Comparison of ENCODE assay signal across 17 cellular contexts in the genomic region with DNA sequence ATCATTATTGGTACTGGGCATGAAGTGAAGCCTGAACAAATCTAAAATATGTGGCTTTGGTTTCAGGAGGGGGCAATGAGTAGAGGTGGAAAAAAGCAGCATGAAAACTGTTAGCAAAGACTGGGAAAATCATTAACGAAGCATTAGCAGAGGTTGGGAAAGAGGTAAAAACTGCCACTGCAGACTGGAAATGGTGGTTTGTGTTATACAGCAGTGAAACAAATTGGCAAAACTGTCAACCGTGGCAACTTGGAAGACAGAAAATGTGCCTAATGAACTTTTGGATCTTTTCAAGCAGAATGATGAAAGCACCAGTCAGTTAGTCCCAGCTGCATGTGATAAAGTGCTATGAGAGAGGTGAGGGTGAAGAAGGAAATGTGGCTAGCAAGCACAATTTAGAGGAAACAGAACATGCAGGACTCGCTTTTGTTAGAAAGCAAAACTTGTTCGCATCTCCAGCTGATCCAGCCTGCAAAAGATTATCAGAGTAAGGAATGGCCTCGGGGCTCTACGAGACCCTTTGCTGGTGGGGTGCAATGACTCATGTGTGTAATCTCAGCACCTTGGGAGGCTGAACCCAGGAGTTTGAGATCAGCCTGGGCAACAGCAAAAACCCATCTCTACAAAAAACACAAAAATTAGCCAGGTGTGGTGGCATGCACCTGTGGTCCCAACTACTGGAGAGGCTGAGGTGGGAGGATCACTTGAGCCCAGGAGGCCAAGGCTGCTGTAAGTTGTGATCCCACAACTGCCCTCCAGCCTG. TPM values are rescaled to one million over a fixed set of nuclear protein-coding genes. Genes with fewer than 3 reads are reported as not detected.
DNase-seq lines count a peak whose midpoint lies in the region; ATAC-seq lines count a peak whose summit lies in the region.
"Had no signal": no experiment of that assay in that cellular context is flagged by ENCODE, and none has a peak within 500 bp of the region (broad histone marks: within the 10 kb centered on the region; RNA-seq: fewer than 3 reads in every experiment).

No MANE protein-coding gene starts in this region.

- DNase-seq in MV-4-11 (lab: John Stamatoyannopoulos, UW) (peak; percentile 23), kidney tubule cell (ENCODE audit: low spot score) (peak; percentile 27), mesendoderm (no peak), anterior cingulate cortex (lab: John Stamatoyannopoulos, UW) (no peak)
- DNase-seq in T-helper 2 cell treated with Interferon-gamma antibody and Interleukin-4, amounts not matched to agents 5 μg/mL and 100 μg/mL, for 36 hours (ENCODE audit: low spot score): no peak
- DNase-seq: CD4-positive, CD25-positive, alpha-beta regulatory T cell; DMS79; HCEC 1CT; NCI-H1417; NCI-H187; NCI-H446; NCI-H526; RPMI8226; SHP77 had no signal

- no peaks in the 10 kb centered on the region for H3K79me1 ChIP-seq in mesendoderm (ENCODE audit: low read length)

- H3K18ac ChIP-seq in mesendoderm (ENCODE audit: low read length): no peak overlapping the region

- no peaks in the 10 kb centered on the region for H3K4me1 Mint-ChIP-seq in T-helper 2 cell treated with Interferon-gamma antibody and Interleukin-4, amounts not matched to agents 5 μg/mL and 100 μg/mL, for 36 hours (ENCODE audit: low read depth)
- H3K4me1 Mint-ChIP-seq: CD4-positive, CD25-positive, alpha-beta regulatory T cell; IgD-negative memory B cell had no signal

- H3K4me3 ChIP-seq in mesendoderm (ENCODE audit: low read length): no peak overlapping the region

- no peak overlapping the region for H2AK5ac ChIP-seq in mesendoderm (ENCODE audit: low read length)

- H3K23ac ChIP-seq in mesendoderm (ENCODE audit: low read length): no peak overlapping the region

- WGBS in mesendoderm (ENCODE audit: extremely low coverage, insufficient coverage, low lambda C conversion rate): no CpG with 5 or more reads among the region's 6 CpGs

- no peaks in the 10 kb centered on the region for H3K36me3 Mint-ChIP-seq in T-helper 2 cell treated with Interferon-gamma antibody and Interleukin-4, amounts not matched to agents 5 μg/mL and 100 μg/mL, for 36 hours (ENCODE audit: low read depth)
- H3K36me3 Mint-ChIP-seq: CD4-positive, CD25-positive, alpha-beta regulatory T cell; IgD-negative memory B cell had no signal

- H3K27me3 Mint-ChIP-seq in T-helper 2 cell treated with Interferon-gamma antibody and Interleukin-4, amounts not matched to agents 5 μg/mL and 100 μg/mL, for 36 hours (ENCODE audit: low read depth): no peaks in the 10 kb centered on the region

- H3K4me1 ChIP-seq in mesendoderm (ENCODE audit: control insufficient read depth, low read depth, low read length): peaks cover 2% of the 10 kb centered on the region

- H4K5ac ChIP-seq in mesendoderm (ENCODE audit: low read length): no peak overlapping the region

- H3K27me3 ChIP-seq in mesendoderm (ENCODE audit: insufficient read depth, low read length, poor library complexity): no peaks in the 10 kb centered on the region

- H3K27ac Mint-ChIP-seq in T-helper 2 cell treated with Interferon-gamma antibody and Interleukin-4, amounts not matched to agents 5 μg/mL and 100 μg/mL, for 36 hours: no peak overlapping the region
- H3K27ac Mint-ChIP-seq: IgD-negative memory B cell had no signal

- no peak overlapping the region for H3K27ac ChIP-seq in mesendoderm (ENCODE audit: low read depth, low read length)

- ATAC-seq in HG02970 (IDR thresholded peaks at IDR 0.05; ENCODE audit: low FRiP score, unreplicated experiment) (no peak), HG03159 (IDR thresholded peaks at IDR 0.05; ENCODE audit: unreplicated experiment) (no peak)

- no peak overlapping the region for H2BK15ac ChIP-seq in mesendoderm (replicated peaks; ENCODE audit: low read depth)

- no peak overlapping the region for H4K8ac ChIP-seq in mesendoderm (ENCODE audit: low read depth, low read length)

- H3K9ac ChIP-seq in mesendoderm (ENCODE audit: low read length): no peak overlapping the region

- peak overlapping the region; percentile 56 for H3K56ac ChIP-seq in mesendoderm (ENCODE audit: low read length)

- no peaks in the 10 kb centered on the region for H3K36me3 ChIP-seq in mesendoderm (ENCODE audit: control insufficient read depth, insufficient read depth, low read length)

- H2BK120ac ChIP-seq in mesendoderm (ENCODE audit: low read depth, low read length): no peak overlapping the region

- no peaks in the 10 kb centered on the region for H3K79me2 ChIP-seq in mesendoderm (ENCODE audit: control insufficient read depth, insufficient read depth, low read length)

- no peak overlapping the region for H3K4me3 Mint-ChIP-seq in T-helper 2 cell treated with Interferon-gamma antibody and Interleukin-4, amounts not matched to agents 5 μg/mL and 100 μg/mL, for 36 hours
- H3K4me3 Mint-ChIP-seq: CD4-positive, CD25-positive, alpha-beta regulatory T cell; IgD-negative memory B cell had no signal

- no peaks in the 10 kb centered on the region for H3K9me3 Mint-ChIP-seq in T-helper 2 cell treated with Interferon-gamma antibody and Interleukin-4, amounts not matched to agents 5 μg/mL and 100 μg/mL, for 36 hours
- H3K9me3 Mint-ChIP-seq: IgD-negative memory B cell had no signal

- no peak overlapping the region for H3K4ac ChIP-seq in mesendoderm (ENCODE audit: low read depth, low read length)

- H3K4me2 ChIP-seq in mesendoderm (ENCODE audit: low read length): no peak overlapping the region

- H2BK5ac ChIP-seq in mesendoderm (ENCODE audit: low read length): no peak overlapping the region

RNA-seq across cellular contexts. Expression of a gene that starts 45.7 kb away (rescaled TPM):
- 1.6 TPM for polyA plus RNA-seq in mesendoderm (2013, experiment 1 of 2)
- polyA plus RNA-seq in mesendoderm (2013, experiment 2 of 2): 1.7 TPM
- polyA plus RNA-seq: CD4-positive, CD25-positive, alpha-beta regulatory T cell; IgD-negative memory B cell had no signal

RNA-seq across cellular contexts. Expression of a gene that starts 54.3 kb away (rescaled TPM):
- polyA plus RNA-seq in mesendoderm (2013, experiment 1 of 2): 37.4 TPM
- 40.3 TPM for polyA plus RNA-seq in mesendoderm (2013, experiment 2 of 2)

Comparison
In these comparisons a context has a peak if more than half of its experiments do, and no peak if none do; other contexts are left out.
1. DNase-seq: peak in MV-4-11 (single experiment) and kidney tubule cell (single experiment); none in mesendoderm (single experiment), anterior cingulate cortex (0 of 58) and T-helper 2 cell treated with Interferon-gamma antibody and Interleukin-4, amounts not matched to agents 5 μg/mL and 100 μg/mL, for 36 hours (single experiment).